Comparison of ENCODE assay signal across 1 cellular context in the genomic region with DNA sequence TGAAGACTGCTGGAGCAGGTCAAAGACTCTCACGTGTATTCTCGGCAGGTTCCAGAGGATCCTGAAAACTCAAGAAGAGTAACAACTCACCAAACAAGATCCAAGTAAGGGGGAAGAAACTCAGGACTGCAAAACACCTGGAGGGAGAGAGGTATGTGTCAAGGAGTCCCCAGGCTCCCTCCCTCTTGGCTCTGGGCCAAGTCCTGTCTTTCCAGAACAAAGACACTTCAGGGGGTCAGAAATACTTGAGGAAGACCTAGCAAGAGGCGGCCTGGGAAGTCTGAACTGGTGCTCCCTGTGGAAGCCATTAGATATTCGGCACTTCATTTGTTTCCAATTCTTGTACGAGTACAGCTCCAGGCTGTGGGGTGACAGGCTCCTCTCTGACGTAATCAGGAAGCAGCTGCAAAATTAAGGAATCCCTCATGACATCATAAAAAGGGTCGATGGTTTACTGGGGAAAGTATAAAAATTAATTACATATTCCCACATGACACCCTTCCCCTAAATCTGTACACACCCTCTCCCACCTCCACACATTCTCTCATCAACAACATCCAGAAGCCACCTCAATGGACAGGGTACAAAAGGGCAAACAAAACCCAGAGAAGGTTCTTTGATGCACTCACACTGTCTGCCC.
TF ChIP-seq lines count a peak whose summit lies in the region.

No MANE protein-coding gene starts in this region.

TF ChIP-seq in HEK293, 187 proteins besides CTCF, POLR2A, EP300 and RAD21 (continued from another document):
- TF ChIP-seq ATF2 (tag by site-specific recombination; IDR thresholded peaks at IDR 0.05; ENCODE audit: low read depth) (peak; percentile 67), BCL11B (tag by site-specific recombination; IDR thresholded peaks at IDR 0.05; ENCODE audit: low read depth) (no peak), ZNF544 (tag by site-specific recombination; IDR thresholded peaks at IDR 0.05) (peak; percentile 78), KLF7 (tag by site-specific recombination; IDR thresholded peaks at IDR 0.05; ENCODE audit: borderline replicate concordance) (no peak), ZIC2 (tag by site-specific recombination; IDR thresholded peaks at IDR 0.05) (0 out of 2 replicates have a peak, but pooled peaks have one; percentile 13), ZFHX2 (tag by site-specific recombination; conservative IDR thresholded peaks at IDR 0.05) (peak; percentile 51), YY1 (tag by site-specific recombination; IDR thresholded peaks at IDR 0.05) (no peak), ZNF561 (tag by site-specific recombination; IDR thresholded peaks at IDR 0.05; ENCODE audit: borderline replicate concordance) (peak; percentile 67; the same call in 1 of the 2 replicates), ZNF555 (tag by site-specific recombination; conservative IDR thresholded peaks at IDR 0.05) (no peak), ZNF362 (tag by site-specific recombination; IDR thresholded peaks at IDR 0.05) (no peak), ZBTB21 (tag by site-specific recombination; IDR thresholded peaks at IDR 0.05) (0 out of 2 replicates have a peak, but pooled peaks have one; percentile 28), GLI2 (tag by site-specific recombination; IDR thresholded peaks at IDR 0.05; ENCODE audit: borderline replicate concordance, low read depth) (0 out of 2 replicates have a peak, but pooled peaks have one; percentile 2), ZNF629 (tag by site-specific recombination; IDR thresholded peaks at IDR 0.05) (peak; percentile 48; the same call in 1 of the 2 replicates), ZNF707 (tag by site-specific recombination; IDR thresholded peaks at IDR 0.05) (no peak), PRDM10 (tag by site-specific recombination; IDR thresholded peaks at IDR 0.05) (no peak)
- TF ChIP-seq, protein P1, sequence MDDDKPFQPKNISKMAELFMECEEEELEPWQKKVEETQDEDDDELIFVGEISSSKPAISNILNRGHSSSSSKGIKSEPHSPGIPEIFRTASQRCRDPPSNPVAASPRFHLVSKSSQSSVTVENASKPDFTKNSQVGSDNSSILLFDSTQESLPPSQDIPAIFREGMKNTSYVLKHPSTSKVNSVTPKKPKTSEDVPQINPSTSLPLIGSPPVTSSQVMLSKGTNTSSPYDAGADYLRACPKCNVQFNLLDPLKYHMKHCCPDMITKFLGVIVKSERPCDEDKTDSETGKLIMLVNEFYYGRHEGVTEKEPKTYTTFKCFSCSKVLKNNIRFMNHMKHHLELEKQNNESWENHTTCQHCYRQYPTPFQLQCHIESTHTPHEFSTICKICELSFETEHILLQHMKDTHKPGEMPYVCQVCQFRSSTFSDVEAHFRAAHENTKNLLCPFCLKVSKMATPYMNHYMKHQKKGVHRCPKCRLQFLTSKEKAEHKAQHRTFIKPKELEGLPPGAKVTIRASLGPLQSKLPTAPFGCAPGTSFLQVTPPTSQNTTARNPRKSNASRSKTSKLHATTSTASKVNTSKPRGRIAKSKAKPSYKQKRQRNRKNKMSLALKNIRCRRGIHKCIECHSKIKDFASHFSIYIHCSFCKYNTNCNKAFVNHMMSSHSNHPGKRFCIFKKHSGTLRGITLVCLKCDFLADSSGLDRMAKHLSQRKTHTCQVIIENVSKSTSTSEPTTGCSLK (tag by site-specific recombination; IDR thresholded peaks at IDR 0.05): no peak
TF ChIP-seq in HEK293: peak in this region for 9.
